Comparison of ENCODE assay signal across 11 cellular contexts in genomic region chrX:55754861-55755294, GRCh38. TPM values are rescaled to one million over a fixed set of nuclear protein-coding genes. Genes with fewer than 3 reads are reported as not detected.
DNase-seq lines count a peak whose midpoint lies in the region; ATAC-seq lines count a peak whose summit lies in the region.
"Had no signal": no experiment of that assay in that cellular context is flagged by ENCODE, and none has a peak within 500 bp of the region (broad histone marks: within the 10 kb centered on the region; RNA-seq: fewer than 3 reads in every experiment).

No MANE protein-coding gene starts in this region.

- peaks cover 2 to 10% of the 10 kb centered on the region in 2 donors for H3K36me3 Mint-ChIP-seq in activated naive CD4-positive, alpha-beta T cell treated with anti-CD3 and anti-CD28 coated beads, Interleukin-2, amount 50 U/mL, for 72 hours
- peaks cover 30% of the 10 kb centered on the region for H3K36me3 Mint-ChIP-seq in stimulated activated memory B cell treated with anti-CD40 and anti-IgM and Interleukin-4, amounts not matched to agents 10 μg/mL and 1 μg/mL and 100 μg/mL, for 72 hours

- no peaks in the 10 kb centered on the region for H3K27me3 Mint-ChIP-seq in stimulated activated memory B cell treated with anti-CD40 and anti-IgM and Interleukin-4, amounts not matched to agents 10 μg/mL and 1 μg/mL and 100 μg/mL, for 72 hours

- H3K27ac Mint-ChIP-seq in activated naive CD4-positive, alpha-beta T cell treated with anti-CD3 and anti-CD28 coated beads, Interleukin-2, amount 50 U/mL, for 72 hours: no peak overlapping the region
- no peak overlapping the region for H3K27ac Mint-ChIP-seq in stimulated activated memory B cell treated with anti-CD40 and anti-IgM and Interleukin-4, amounts not matched to agents 10 μg/mL and 1 μg/mL and 100 μg/mL, for 72 hours

- H3K36me3 ChIP-seq in SJCRH30: no peaks in the 10 kb centered on the region

- H3K4me3 ChIP-seq in SJCRH30: no peak overlapping the region
- H3K4me3 ChIP-seq: cardiac muscle cell, SJSA1 had no signal

- no peak for DNase-seq in activated naive CD4-positive, alpha-beta T cell treated with anti-CD3 and anti-CD28 coated beads, Interleukin-2, amount 50 U/mL, for 72 hours (ENCODE audit: low spot score in 2 of 2)
- no peak for DNase-seq in activated naive CD4-positive, alpha-beta T cell treated with anti-CD3 and anti-CD28 coated beads, Interleukin-2, amount 50 U/mL, for 16 hours
- no peak for DNase-seq in SJCRH30
- DNase-seq in DMS 273 treated with DMSO at 0.1 percent for 48 hours (lab: John Stamatoyannopoulos, UW): no peak
- DNase-seq in hypothalamus (lab: John Stamatoyannopoulos, UW): no peak
- DNase-seq: NCI-H187 treated with DMSO at 0.1 percent for 48 hours had no signal

- H3K9me3 ChIP-seq in SJCRH30 (replicated peaks): no peaks in the 10 kb centered on the region
- H3K9me3 ChIP-seq: SJSA1 had no signal

- no peaks in the 10 kb centered on the region for H3K4me1 ChIP-seq in SJCRH30

- peak; percentile 91 to 92 for ATAC-seq in activated naive CD4-positive, alpha-beta T cell treated with anti-CD3 and anti-CD28 coated beads, Interleukin-2, amount 50 U/mL, for 72 hours
- peak; percentile 92 for ATAC-seq in GM21515 (IDR thresholded peaks at IDR 0.05; ENCODE audit: unreplicated experiment)
- peak; percentile 75 for ATAC-seq in HG03103 (IDR thresholded peaks at IDR 0.05; ENCODE audit: low read depth, unreplicated experiment)
- ATAC-seq in stimulated activated memory B cell treated with anti-CD40 and anti-IgM and Interleukin-4, amounts not matched to agents 10 μg/mL and 1 μg/mL and 100 μg/mL, for 72 hours: peak; percentile 82

- H3K27me3 ChIP-seq in SJCRH30: no peaks in the 10 kb centered on the region
- H3K27me3 ChIP-seq: cardiac muscle cell, SJSA1 had no signal

- H3K4me3 Mint-ChIP-seq in stimulated activated memory B cell treated with anti-CD40 and anti-IgM and Interleukin-4, amounts not matched to agents 10 μg/mL and 1 μg/mL and 100 μg/mL, for 72 hours: no peak overlapping the region

- no peaks in the 10 kb centered on the region for H3K4me1 Mint-ChIP-seq in stimulated activated memory B cell treated with anti-CD40 and anti-IgM and Interleukin-4, amounts not matched to agents 10 μg/mL and 1 μg/mL and 100 μg/mL, for 72 hours

- H3K9me3 Mint-ChIP-seq in activated naive CD4-positive, alpha-beta T cell treated with anti-CD3 and anti-CD28 coated beads, Interleukin-2, amount 50 U/mL, for 72 hours: no peaks in the 10 kb centered on the region
- H3K9me3 Mint-ChIP-seq in stimulated activated memory B cell treated with anti-CD40 and anti-IgM and Interleukin-4, amounts not matched to agents 10 μg/mL and 1 μg/mL and 100 μg/mL, for 72 hours: no peaks in the 10 kb centered on the region

- H3K27ac ChIP-seq in SJCRH30: no peak overlapping the region
- H3K27ac ChIP-seq: cardiac muscle cell, SJSA1 had no signal

RNA-seq across cellular contexts. Expression of gene RRAGB, which starts 37.3 kb away (rescaled TPM):
- total RNA-seq in activated naive CD4-positive, alpha-beta T cell treated with anti-CD3 and anti-CD28 coated beads, Interleukin-2, amount 50 U/mL, for 72 hours: 1 to 10 TPM; 8.5 to 8.7 TPM
- total RNA-seq in SJCRH30 (2014; rRNA removed; shearing (Covaris generic)): 7.0 and 8.4 TPM in 2 replicates
